Comparison of ENCODE assay signal across 24 cellular contexts in the genomic region with DNA sequence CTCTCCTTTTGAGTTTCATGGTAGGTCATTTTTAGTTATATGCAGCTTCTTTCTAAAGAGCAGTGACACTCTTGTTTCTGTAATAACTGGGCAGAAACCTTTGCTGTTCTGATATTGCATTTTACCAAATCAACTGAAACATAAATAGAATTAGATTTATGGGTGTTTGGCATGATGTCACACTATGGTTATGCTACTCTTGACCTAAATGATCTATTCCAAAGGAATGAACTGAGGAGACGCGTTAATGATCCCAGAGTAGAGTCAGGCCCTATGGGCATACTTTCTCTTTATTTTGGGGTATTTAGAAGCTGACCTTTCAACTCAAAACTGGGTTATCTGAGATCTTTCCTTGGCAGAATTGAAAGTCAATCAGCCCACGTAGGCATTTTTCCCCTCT.
"Had no signal": no experiment of that assay in that cellular context is flagged by ENCODE, and none has a peak within 500 bp of the region (broad histone marks: within the 10 kb centered on the region; RNA-seq: fewer than 3 reads in every experiment).

No MANE protein-coding gene starts in this region.

- H3K4me2 ChIP-seq: smooth muscle cell had no signal

- H3K36me3 ChIP-seq: brain microvascular endothelial cell, gastrocnemius medialis, lower lobe of right lung, vagina had no signal

- H3K4me1 ChIP-seq: gastrocnemius medialis, lower lobe of right lung, vagina had no signal

- H3K9me3 ChIP-seq: gastrocnemius medialis, lower lobe of right lung, testis, vagina had no signal

- ATAC-seq: gastrocnemius medialis; lower lobe of right lung; naive thymus-derived CD4-positive, alpha-beta T cell; sciatic nerve; stimulated activated naive B cell treated with anti-CD40 and anti-IgM and Interleukin-4, amounts not matched to agents 10 μg/mL and 1 μg/mL and 100 μg/mL, for 72 hours had no signal

- FAIRE-seq: colon had no signal

- H3K4me3 ChIP-seq: gastrocnemius medialis, lower lobe of right lung, smooth muscle cell, testis, vagina had no signal

- H3K27ac ChIP-seq: brain microvascular endothelial cell, gastrocnemius medialis, lower lobe of right lung, testis, vagina had no signal

- DNase-seq: activated CD4-positive, alpha-beta memory T cell treated with anti-CD3 and anti-CD28 coated beads for 36 hours; activated CD4-positive, alpha-beta T cell treated with anti-CD3 and anti-CD28 coated beads for 48 hours; activated naive CD4-positive, alpha-beta T cell treated with Interleukin-2 at 50 U/mL for 16 hours; activated naive CD8-positive, alpha-beta T cell treated with anti-CD3 and anti-CD28 coated beads for 36 hours; activated T-cell treated with anti-CD3 and anti-CD28 coated beads, Interleukin-2, amount 50 U/mL, for 48 hours; brain microvascular endothelial cell; central memory CD4-positive, alpha-beta T cell; effector memory CD4-positive, alpha-beta T cell; gastrocnemius medialis; hippocampal formation; islet precursor cell; lower lobe of right lung; naive thymus-derived CD4-positive, alpha-beta T cell; occipital lobe; posterior cingulate gyrus; stimulated activated CD4-positive, alpha-beta T cell treated with anti-CD3 and anti-CD28 coated beads, Interleukin-15, amount 100 ng/mL, for 24 hours; stimulated activated CD8-positive, alpha-beta memory T cell treated with anti-CD3 and anti-CD28 coated beads, Interleukin-4, amount 100 ng/mL, for 48 hours; stimulated activated naive B cell treated with anti-CD40 and anti-IgM and Interleukin-4, amounts not matched to agents 10 μg/mL and 1 μg/mL and 100 μg/mL, for 72 hours; T-helper 2 cell; testis had no signal

- H3K27me3 ChIP-seq: brain microvascular endothelial cell, gastrocnemius medialis, testis, vagina had no signal
